ENCODE assay signal across 10 cellular contexts in genomic region chr7:24227603-24228359, GRCh38. TPM values are rescaled to one million over a fixed set of nuclear protein-coding genes. Genes with fewer than 3 reads are reported as not detected.
DNase-seq lines count a peak whose midpoint lies in the region; ATAC-seq, FAIRE-seq and TF ChIP-seq lines count a peak whose summit lies in the region.
"Had no signal": no experiment of that assay in that cellular context is flagged by ENCODE, and none has a peak within 500 bp of the region (broad histone marks: within the 10 kb centered on the region; RNA-seq: fewer than 3 reads in every experiment).

No MANE protein-coding gene starts in this region.

- TF ChIP-seq RAD21 in HepG2 (CRISPR knock-in tag; IDR thresholded peaks at IDR 0.05) = no peak

- H2AFZ ChIP-seq in HepG2 (ENCODE audit: low read length) = no peak overlapping the region

- H3K9me3 ChIP-seq in HepG2 (ENCODE audit: low read length) = peaks cover 9% of the 10 kb centered on the region

- H3K4me3 Mint-ChIP-seq in T-helper 2 cell treated with Interferon-gamma antibody and Interleukin-4, amounts not matched to agents 5 μg/mL and 100 μg/mL, for 36 hours = peak overlapping the region; percentile 33

- H3K9ac ChIP-seq in HepG2 (ENCODE audit: insufficient read depth, low read depth, low read length) = no peak overlapping the region

- H3K4me3 ChIP-seq in HepG2 (replicated peaks in 1 of 3; ENCODE audit: insufficient read depth in 1 of 3, low read depth in 2 of 3, low read length in 3 of 3) = no peak overlapping the region
- H3K4me3 ChIP-seq: A549 had no signal

- no peak for DNase-seq in activated CD4-positive, CD25-positive, alpha-beta regulatory T cell (lab: John Stamatoyannopoulos, UW)
- peak; percentile 23 for DNase-seq in T-helper 2 cell treated with Interferon-gamma antibody and Interleukin-4, amounts not matched to agents 5 μg/mL and 100 μg/mL, for 36 hours (ENCODE audit: low spot score)
- DNase-seq in stimulated activated CD4-positive, alpha-beta T cell treated with anti-CD3 and anti-CD28 coated beads, Interleukin-4, amount 100 ng/mL, for 1 hour = peak; percentile 5
- DNase-seq in Right ventricle myocardium inferior (ENCODE audit: missing footprints) (no peak), HepG2 (ENCODE audit: low spot score) (no peak), omental fat pad (ENCODE audit: low spot score) (no peak)
- DNase-seq: NCI-H524 treated with DMSO at 0.1 percent for 48 hours had no signal

- H3K27ac ChIP-seq in HepG2 (ENCODE audit: extremely low read length, insufficient read depth, low read length) = no peak overlapping the region
- H3K27ac ChIP-seq: A549 had no signal

- H3K27me3 Mint-ChIP-seq in T-helper 2 cell treated with Interferon-gamma antibody and Interleukin-4, amounts not matched to agents 5 μg/mL and 100 μg/mL, for 36 hours (ENCODE audit: low read depth) = peaks cover 62% of the 10 kb centered on the region

- TF ChIP-seq POLR2A in HepG2 (IDR thresholded peaks at IDR 0.05; ENCODE audit: insufficient read depth in 1 of 2, low read depth in 2 of 2, low read length in 2 of 2) = no peak

- CTCF ChIA-PET in HepG2 (lab: Yijun Ruan, JAX; ENCODE audit: low intra/inter-chr PET ratio, low total read pairs) = no interaction called here

- peaks cover 17% of the 10 kb centered on the region for H3K4me1 Mint-ChIP-seq in T-helper 2 cell treated with Interferon-gamma antibody and Interleukin-4, amounts not matched to agents 5 μg/mL and 100 μg/mL, for 36 hours (ENCODE audit: low read depth)

- no peak overlapping the region for H3K27ac Mint-ChIP-seq in T-helper 2 cell treated with Interferon-gamma antibody and Interleukin-4, amounts not matched to agents 5 μg/mL and 100 μg/mL, for 36 hours

- WGBS in HepG2 (ENCODE audit: low lambda C conversion rate) = 18% methylated on average over 6 of the region's 8 CpGs

- H3K27me3 ChIP-seq in HepG2 (ENCODE audit: control insufficient read depth in 1 of 2, insufficient read depth in 2 of 2, low read length in 2 of 2) = no peaks in the 10 kb centered on the region; a peak in 1 of 5 replicates

- no peak for FAIRE-seq in HepG2 (lab: Jason Lieb, UNC)
- FAIRE-seq: A549 had no signal

- TF ChIP-seq CTCF in HepG2 (CRISPR knock-in tag; IDR thresholded peaks at IDR 0.05) = no peak
- TF ChIP-seq CTCF in omental fat pad (IDR thresholded peaks at IDR 0.05) = no peak

- intact Hi-C loops in Right ventricle myocardium inferior (cut with DNase I) = no loop called here
- intact Hi-C loops in HepG2 (cut with micrococcal nuclease; ENCODE audit: unreplicated experiment) = no loop called here

- POLR2A ChIA-PET in HepG2 (lab: Yijun Ruan, JAX) = no interaction called here

- no peaks in the 10 kb centered on the region for H3K36me3 Mint-ChIP-seq in T-helper 2 cell treated with Interferon-gamma antibody and Interleukin-4, amounts not matched to agents 5 μg/mL and 100 μg/mL, for 36 hours (ENCODE audit: low read depth)

- no peaks in the 10 kb centered on the region for H3K4me1 ChIP-seq in HepG2 (ENCODE audit: insufficient read depth, low read length)
- H3K4me1 ChIP-seq: A549 had no signal

- BruUV-seq in HepG2 (replicated peaks; lab: Mats Ljungman, UMichigan) = no TSS peak

- no peaks in the 10 kb centered on the region for H3K79me2 ChIP-seq in HepG2 (ENCODE audit: insufficient read depth, low read length)

- no peak for TF ChIP-seq EP300 in HepG2 (IDR thresholded peaks at IDR 0.05; ENCODE audit: low read depth in 2 of 2, low read length in 2 of 2)
- TF ChIP-seq EP300 in HepG2 (CRISPR knock-in tag; IDR thresholded peaks at IDR 0.05; ENCODE audit: borderline replicate concordance) = no peak

- peaks cover 15% of the 10 kb centered on the region for H3K9me3 Mint-ChIP-seq in T-helper 2 cell treated with Interferon-gamma antibody and Interleukin-4, amounts not matched to agents 5 μg/mL and 100 μg/mL, for 36 hours

- no peaks in the 10 kb centered on the region for H4K20me1 ChIP-seq in HepG2 (ENCODE audit: insufficient read depth, low read length)

- H3K4me2 ChIP-seq in HepG2 (ENCODE audit: low read depth, low read length) = no peak overlapping the region
- H3K4me2 ChIP-seq: A549 had no signal

- H3K36me3 ChIP-seq in HepG2 (replicated peaks in 1 of 2; ENCODE audit: control insufficient read depth in 1 of 2, insufficient read depth in 2 of 2, low read length in 2 of 2) = no peaks in the 10 kb centered on the region

- in situ Hi-C loops in HepG2 (cut with HindIII; ENCODE audit: extremely low pct_ligation_motif_present, low pct_unique_long_range_greater_than_20kb) = no loop called here

- peak; percentile 58 to 63 for ATAC-seq in activated CD4-positive, CD25-positive, alpha-beta regulatory T cell treated with anti-CD3 and anti-CD28 coated beads, Interleukin-2, amount 50 U/mL, for 24 hours
- peak; percentile 72 for ATAC-seq in HG03025 (IDR thresholded peaks at IDR 0.05; ENCODE audit: low FRiP score, unreplicated experiment)
- no peak for ATAC-seq in Right ventricle myocardium inferior
- no peak for ATAC-seq in HepG2
- ATAC-seq in omental fat pad (ENCODE audit: low FRiP score) = no peak
- ATAC-seq: A549 had no signal

TF ChIP-seq in HepG2, 621 proteins besides CTCF, POLR2A, EP300 and RAD21 (continues in another document):
- no peak for TF ChIP-seq ZNF792 (CRISPR knock-in tag; IDR thresholded peaks at IDR 0.05)
- no peak for TF ChIP-seq ZBTB21 (CRISPR knock-in tag; IDR thresholded peaks at IDR 0.05)
- no peak for TF ChIP-seq ZNF883 (CRISPR knock-in tag; IDR thresholded peaks at IDR 0.05; ENCODE audit: not compliant biosample characterization)
- no peak for TF ChIP-seq HNRNPUL1 (IDR thresholded peaks at IDR 0.05; ENCODE audit: low read depth, low read length)
- no peak for TF ChIP-seq KLF9 (CRISPR knock-in tag; IDR thresholded peaks at IDR 0.05; ENCODE audit: low read depth)
- TF ChIP-seq PREB (CRISPR knock-in tag; IDR thresholded peaks at IDR 0.05) = no peak
- no peak for TF ChIP-seq NFE2 (CRISPR knock-in tag; IDR thresholded peaks at IDR 0.05)
- no peak for TF ChIP-seq KDM1A (CRISPR knock-in tag; IDR thresholded peaks at IDR 0.05)
- TF ChIP-seq TBL1XR1 (IDR thresholded peaks at IDR 0.05; ENCODE audit: borderline replicate concordance, low read length, partially characterized antibody) = no peak
- TF ChIP-seq HBP1 (CRISPR knock-in tag; IDR thresholded peaks at IDR 0.05; ENCODE audit: low read depth) = no peak

RNA-seq across cellular contexts. Expression of gene NPY, which starts 56.2 kb away (rescaled TPM):
- total RNA-seq in Right ventricle myocardium inferior = not detected
- not detected in 2 replicates for total RNA-seq in HepG2 (2016; rRNA removed; fragmentation: Illumina TruSeq; extraction: Trizol)
- total RNA-seq in HepG2 (2016; cell fraction: cytosol; rRNA removed; fragmentation: Illumina TruSeq; extraction: Trizol; ENCODE audit: low read depth) = not detected in 2 replicates
- not detected in 2 replicates for total RNA-seq in HepG2 (2016; cell fraction: insoluble cytoplasmic fraction; rRNA removed; fragmentation: Illumina TruSeq; extraction: Trizol)
- not detected in 2 replicates for total RNA-seq in HepG2 (2016; cell fraction: membrane; rRNA removed; fragmentation: Illumina TruSeq; extraction: Trizol)
- not detected in 2 replicates for total RNA-seq in HepG2 (2016; cell fraction: nucleus; rRNA removed; fragmentation: Illumina TruSeq; extraction: Trizol)
- polyA plus RNA-seq in HepG2 (2011; rRNA removed) = not detected in 2 replicates
- not detected in 2 replicates for polyA plus RNA-seq in HepG2 (2011; cell fraction: cytosol; rRNA removed)
- polyA plus RNA-seq in HepG2 (2011; cell fraction: nucleus; rRNA removed) = not detected in 2 replicates
- not detected in 2 replicates for polyA plus RNA-seq in HepG2 (2012)
- not detected in 2 replicates for polyA plus RNA-seq in HepG2 (2016; cell fraction: cytosol; fragmentation: Illumina TruSeq; extraction: Trizol; ENCODE audit: low read depth)
- not detected in 2 replicates for polyA plus RNA-seq in HepG2 (2016; cell fraction: insoluble cytoplasmic fraction; fragmentation: Illumina TruSeq; extraction: Trizol; ENCODE audit: low read depth)
- polyA plus RNA-seq in HepG2 (2016; cell fraction: membrane; fragmentation: Illumina TruSeq; extraction: Trizol; ENCODE audit: low read depth) = not detected in 2 replicates
- not detected in 2 replicates for polyA plus RNA-seq in HepG2 (2016; cell fraction: nucleus; fragmentation: Illumina TruSeq; extraction: Trizol; ENCODE audit: insufficient read depth, low read depth)
- not detected in 2 replicates for polyA minus RNA-seq in HepG2 (2011; rRNA and poly(A)+ RNA removed; ENCODE audit: low replicate concordance)
- not detected in 2 replicates for polyA minus RNA-seq in HepG2 (2011; cell fraction: cytosol; rRNA and poly(A)+ RNA removed)
- polyA minus RNA-seq in HepG2 (2011; cell fraction: nucleus; rRNA and poly(A)+ RNA removed) = not detected in 2 replicates
- total RNA-seq in omental fat pad = 1 to 10 TPM in 2 of 4 donors, not detected in 2; 1.3 to 2.5 TPM
- polyA plus RNA-seq: A549 had no signal

Comparison
In these comparisons a context has a peak if more than half of its experiments do, and no peak if none do; other contexts are left out.
1. ATAC-seq: peak in activated CD4-positive, CD25-positive, alpha-beta regulatory T cell treated with anti-CD3 and anti-CD28 coated beads, Interleukin-2, amount 50 U/mL, for 24 hours (2 of 2) and HG03025 (single experiment); none in Right ventricle myocardium inferior (single experiment), HepG2 (single experiment) and omental fat pad (single experiment).
2. DNase-seq: peak in T-helper 2 cell treated with Interferon-gamma antibody and Interleukin-4, amounts not matched to agents 5 μg/mL and 100 μg/mL, for 36 hours (single experiment) and stimulated activated CD4-positive, alpha-beta T cell treated with anti-CD3 and anti-CD28 coated beads, Interleukin-4, amount 100 ng/mL, for 1 hour (single experiment); none in activated CD4-positive, CD25-positive, alpha-beta regulatory T cell (0 of 4), Right ventricle myocardium inferior (single experiment), HepG2 (single experiment) and omental fat pad (single experiment).